8 cellular contexts compared by ENCODE assay signal in genomic region chr6:36984581-36985383, GRCh38. TPM values are rescaled to one million over a fixed set of nuclear protein-coding genes. Genes with fewer than 3 reads are reported as not detected.
DNase-seq lines count a peak whose midpoint lies in the region; ATAC-seq and TF ChIP-seq lines count a peak whose summit lies in the region.

No MANE protein-coding gene starts in this region.

- in situ Hi-C loops in IMR-90 (cut with MboI; ENCODE audit: low sequenced_read_pairs) = loop anchor here (10.0 kb wide), 1 partner anchor 100 kb away; the partner anchor contains the start of gene C6orf89

- H2BK5ac ChIP-seq in IMR-90 (ENCODE audit: low read depth, low read length, poor library complexity, severe bottlenecking) = peak overlapping the region; percentile 77

- no peak for TF ChIP-seq RAD21 in IMR-90 (IDR thresholded peaks at IDR 0.05; ENCODE audit: low read length)

- H2BK15ac ChIP-seq in IMR-90 (ENCODE audit: low read depth, low read length) = peak overlapping the region; percentile 68; the same call in 1 of the 3 replicates

- H2BK20ac ChIP-seq in IMR-90 (ENCODE audit: low read depth, low read length) = no peak overlapping the region

- peak overlapping the region; percentile 73 for H3K18ac ChIP-seq in IMR-90 (ENCODE audit: low read depth, low read length)

- H3K14ac ChIP-seq in IMR-90 (replicated peaks; ENCODE audit: low read depth, low read length) = peak overlapping the region; percentile 99

- H3K79me1 ChIP-seq in IMR-90 (ENCODE audit: low read depth in 1 of 2, low read length in 2 of 2) = peaks cover 9 to 61% of the 10 kb centered on the region in 2 experiments; a peak in 3 of 4 replicates

- peak overlapping the region; percentile 84 for H3K56ac ChIP-seq in IMR-90 (ENCODE audit: extremely low read depth, insufficient read depth, low read length)

- H3K4me3 Mint-ChIP-seq in activated CD4-positive, alpha-beta T cell treated with anti-CD3 and anti-CD28 coated beads for 36 hours = no peak overlapping the region

- H3K36me3 Mint-ChIP-seq in activated CD4-positive, alpha-beta T cell treated with anti-CD3 and anti-CD28 coated beads for 36 hours (ENCODE audit: low read depth) = peaks cover 11% of the 10 kb centered on the region

- H3K4me3 ChIP-seq in BLaER1 (peak overlapping the region; percentile 99), IMR-90 (ENCODE audit: insufficient read depth, low read depth, low read length) (peak overlapping the region; percentile 97), mucosa of descending colon (peak overlapping the region; percentile 99)
- H3K4me3 ChIP-seq in effector memory CD4-positive, alpha-beta T cell (ENCODE audit: insufficient read depth, low read depth, low read length, poor library complexity, severe bottlenecking) = peak overlapping the region; percentile 95

- peaks cover 28% of the 10 kb centered on the region for H3K9me1 ChIP-seq in IMR-90 (ENCODE audit: insufficient read depth, low read length)

- peak overlapping the region; percentile 50 for H4K5ac ChIP-seq in IMR-90 (ENCODE audit: low read depth, low read length)

- peak overlapping the region; percentile 87 for H4K91ac ChIP-seq in IMR-90 (ENCODE audit: insufficient read depth, low read depth, low read length)

- no peaks in the 10 kb centered on the region for H3K9me3 Mint-ChIP-seq in activated CD4-positive, alpha-beta T cell treated with anti-CD3 and anti-CD28 coated beads for 36 hours (ENCODE audit: low read depth)

- H3K27ac ChIP-seq in BLaER1 (peak overlapping the region; percentile 99), IMR-90 (ENCODE audit: insufficient read depth, low read length) (peak overlapping the region; percentile 98)
- H3K27ac ChIP-seq in effector memory CD4-positive, alpha-beta T cell (ENCODE audit: insufficient read depth, low read length, poor library complexity, severe bottlenecking) = peak overlapping the region; percentile 96

- dilution Hi-C loops in IMR-90 (cut with HindIII; ENCODE audit: low sequenced_read_pairs, unreplicated experiment) = no loop called here

- 5% methylated on average over 18 of the region's 19 CpGs; no CpG with 5 or more reads in 1 of the 2 experiments for WGBS in IMR-90 (ENCODE audit: extremely low coverage in 2 of 2, insufficient read length in 1 of 2), 2 experiments

- peak; percentile 86 for TF ChIP-seq POLR2A in IMR-90 (IDR thresholded peaks at IDR 0.05; ENCODE audit: low read depth, low read length)

- H3K27me3 ChIP-seq in BLaER1 (no peaks in the 10 kb centered on the region), IMR-90 (ENCODE audit: control insufficient read depth, insufficient read depth, low read length) (no peaks in the 10 kb centered on the region)
- H3K27me3 ChIP-seq in effector memory CD4-positive, alpha-beta T cell (replicated peaks; ENCODE audit: control insufficient read depth, insufficient read depth, low read length, poor library complexity, severe bottlenecking) = no peaks in the 10 kb centered on the region

- ATAC-seq in IMR-90 (ENCODE audit: low read depth) (peak; percentile 42), mucosa of descending colon (no peak)
- peak; percentile 48 for ATAC-seq in activated CD4-positive, alpha-beta T cell treated with anti-CD3 and anti-CD28 coated beads for 36 hours

- POLR2A ChIA-PET in IMR-90 (lab: Charles Lee; ENCODE audit: unreplicated experiment) = interaction anchor here (0.5 kb wide), 1 partner anchor 81 kb away, joined by 3 read pairs; no protein-coding TSS in a partner anchor
- POLR2A ChIA-PET in activated CD4-positive, alpha-beta T cell treated with anti-CD3 and anti-CD28 coated beads for 36 hours (lab: Charles Lee) = interaction anchor here (0.6 to 1.4 kb wide), 4 partner anchors 14 to 185 kb away, joined by 3 to 4 read pairs (median 3); partner anchors contain the start of gene PIM1

- H3K4me1 ChIP-seq in BLaER1 = peaks cover 58% of the 10 kb centered on the region
- peaks cover 18% of the 10 kb centered on the region for H3K4me1 ChIP-seq in IMR-90 (ENCODE audit: control insufficient read depth, insufficient read depth, low read length)
- H3K4me1 ChIP-seq in effector memory CD4-positive, alpha-beta T cell (ENCODE audit: control insufficient read depth, insufficient read depth, low read length, poor library complexity, severe bottlenecking) = peaks cover 34% of the 10 kb centered on the region
- peaks cover 23% of the 10 kb centered on the region for H3K4me1 ChIP-seq in mucosa of descending colon (ENCODE audit: low read depth)

- H3K27ac Mint-ChIP-seq in activated CD4-positive, alpha-beta T cell treated with anti-CD3 and anti-CD28 coated beads for 36 hours = no peak overlapping the region

- H3K4me1 Mint-ChIP-seq in activated CD4-positive, alpha-beta T cell treated with anti-CD3 and anti-CD28 coated beads for 36 hours = peaks cover 27% of the 10 kb centered on the region

- H3K9ac ChIP-seq in BLaER1 (peak overlapping the region; percentile 96), IMR-90 (ENCODE audit: low read depth, low read length) (peak overlapping the region; percentile 100)

- peak; percentile 87 for DNase-seq in IMR-90
- peak; percentile 84 for DNase-seq in activated CD4-positive, alpha-beta T cell treated with anti-CD3 and anti-CD28 coated beads for 36 hours
- DNase-seq in effector memory CD4-positive, alpha-beta T cell = peak; percentile 46 to 60 (median 50)
- peak in 1 of 3 donors; percentile 53 for DNase-seq in mucosa of descending colon
- peak; percentile 52 for DNase-seq in stimulated activated naive CD4-positive, alpha-beta T cell treated with Interleukin-2 at 50 U/mL for 16 hours (lab: John Stamatoyannopoulos, UW)
- DNase-seq in SHP77 (lab: John Stamatoyannopoulos, UW) = no peak
- DNase-seq in GM19238 (ENCODE audit: insufficient read length, low spot score) = no peak

- peak overlapping the region; percentile 100 for H2AK9ac ChIP-seq in IMR-90 (replicated peaks; ENCODE audit: low read depth, low read length, poor library complexity)

- H3K27me3 Mint-ChIP-seq in activated CD4-positive, alpha-beta T cell treated with anti-CD3 and anti-CD28 coated beads for 36 hours = no peaks in the 10 kb centered on the region

- CTCF ChIA-PET in IMR-90 (lab: Yijun Ruan, JAX) = no interaction called here
- CTCF ChIA-PET in activated CD4-positive, alpha-beta T cell treated with anti-CD3 and anti-CD28 coated beads for 36 hours (lab: Charles Lee) = interaction anchor here (0.7 to 1.4 kb wide), 3 partner anchors 37 to 110 kb away, joined by 3 to 4 read pairs (median 4); no protein-coding TSS in a partner anchor

- peak overlapping the region; percentile 80 to 81 for H4K8ac ChIP-seq in IMR-90 (ENCODE audit: low read depth in 2 of 2, low read length in 2 of 2)

- H2AK5ac ChIP-seq in IMR-90 (ENCODE audit: low read depth, low read length) = peak overlapping the region; percentile 99

- intact Hi-C loops in IMR-90 (cut with micrococcal nuclease) (no loop called here), mucosa of descending colon (cut with DNase I, micrococcal nuclease) (loop anchor here in 1 of 2 donors (10.0 kb wide), 1 partner anchor 100 kb away; the partner anchor contains the start of gene C6orf89)
- intact Hi-C loops in activated CD4-positive, alpha-beta T cell treated with anti-CD3 and anti-CD28 coated beads for 36 hours (cut with DNase I, micrococcal nuclease) = loop anchor here in 1 of 2 experiments (5.0 kb wide), 1 partner anchor 1062 kb away; the partner anchor contains the start of gene SRPK1

- H3K9me3 ChIP-seq in BLaER1 = no peaks in the 10 kb centered on the region
- H3K9me3 ChIP-seq in IMR-90 (ENCODE audit: control insufficient read depth, insufficient read depth, low read length) = no peaks in the 10 kb centered on the region
- no peaks in the 10 kb centered on the region for H3K9me3 ChIP-seq in effector memory CD4-positive, alpha-beta T cell (ENCODE audit: control insufficient read depth, low read length)
- H3K9me3 ChIP-seq in mucosa of descending colon = no peaks in the 10 kb centered on the region

- H4K20me1 ChIP-seq in BLaER1 (peaks cover 54% of the 10 kb centered on the region), IMR-90 (ENCODE audit: insufficient read depth, low read length) (peaks cover 56% of the 10 kb centered on the region)

- H3K36me3 ChIP-seq in BLaER1 = peaks cover 29% of the 10 kb centered on the region
- peaks cover 9% of the 10 kb centered on the region for H3K36me3 ChIP-seq in IMR-90 (ENCODE audit: control insufficient read depth, insufficient read depth, low read length)
- H3K36me3 ChIP-seq in effector memory CD4-positive, alpha-beta T cell (ENCODE audit: control insufficient read depth, insufficient read depth, low read length) = peaks cover 2% of the 10 kb centered on the region
- no peaks in the 10 kb centered on the region for H3K36me3 ChIP-seq in mucosa of descending colon (ENCODE audit: low read depth)

- peak overlapping the region; percentile 93 for H3K23ac ChIP-seq in IMR-90 (ENCODE audit: low read depth, low read length)

- H2BK120ac ChIP-seq in IMR-90 (ENCODE audit: low read depth, low read length) = peak overlapping the region; percentile 20; the same call in 1 of the 2 replicates

- H3K4ac ChIP-seq in IMR-90 (ENCODE audit: low read depth, low read length) = peak overlapping the region; percentile 99

- H2AFZ ChIP-seq in IMR-90 (replicated peaks; ENCODE audit: low read length, poor library complexity) = peak overlapping the region; percentile 74

- H3K4me2 ChIP-seq in BLaER1 = peak overlapping the region; percentile 96
- H3K4me2 ChIP-seq in IMR-90 (ENCODE audit: low read depth, low read length) = peak overlapping the region; percentile 99

- BruUV-seq in IMR-90 (replicated peaks; lab: Mats Ljungman, UMichigan) = no TSS peak

- TF ChIP-seq CTCF in IMR-90 (conservative IDR thresholded peaks at IDR 0.05; ENCODE audit: low read depth, low read length) = no peak
- no peak for TF ChIP-seq CTCF in mucosa of descending colon (IDR thresholded peaks at IDR 0.05)

RNA-seq across cellular contexts. Expression of gene MTCH1, which starts 1.2 kb away (rescaled TPM):
- total RNA-seq in IMR-90 (2012; rRNA removed) = 249 and 263 TPM in 2 replicates
- 210 and 215 TPM in 2 replicates for polyA plus RNA-seq in IMR-90 (2012; rRNA removed)
- polyA plus RNA-seq in IMR-90 (2012; cell fraction: cytosol; rRNA removed) = 227 and 248 TPM in 2 replicates
- polyA plus RNA-seq in IMR-90 (2012; cell fraction: nucleus; rRNA removed; ENCODE audit: low replicate concordance) = 253 and 276 TPM in 2 replicates
- total RNA-seq in activated CD4-positive, alpha-beta T cell treated with anti-CD3 and anti-CD28 coated beads for 36 hours = 10 to 100 TPM; 72.9 to 92.9 TPM
- total RNA-seq in mucosa of descending colon = 100 to 1,000 TPM; 153 to 186 (median 157) TPM

RNA-seq across cellular contexts. Expression of gene FGD2, which starts 20.7 kb away (rescaled TPM):
- not detected in 2 replicates for total RNA-seq in IMR-90 (2012; rRNA removed)
- 0.07 TPM in 1 of 2 replicates, not detected in the other for polyA plus RNA-seq in IMR-90 (2012; rRNA removed)
- polyA plus RNA-seq in IMR-90 (2012; cell fraction: cytosol; rRNA removed) = not detected in 2 replicates
- polyA plus RNA-seq in IMR-90 (2012; cell fraction: nucleus; rRNA removed; ENCODE audit: low replicate concordance) = 0.08 and 0.11 TPM in 2 replicates
- total RNA-seq in activated CD4-positive, alpha-beta T cell treated with anti-CD3 and anti-CD28 coated beads for 36 hours = under 1 TPM; 0.50 to 0.63 TPM
- total RNA-seq in mucosa of descending colon = 10 to 100 TPM in 2 of 3 donors, 1 to 10 TPM in 1; 6.9 to 18.3 (median 14.1) TPM

RNA-seq across cellular contexts. Expression of gene PI16, which starts 30.2 kb away (rescaled TPM):
- total RNA-seq in IMR-90 (2012; rRNA removed) (under 0.01 TPM in 1 of 2 replicates, not detected in the other), mucosa of descending colon (1 to 10 TPM in 2 of 3 donors, under 1 TPM in 1; 0.46 to 6.1 (median 3.9) TPM)
- polyA plus RNA-seq in IMR-90 (2012; rRNA removed) = 0.20 and 0.21 TPM in 2 replicates
- 0.13 and 0.53 TPM in 2 replicates for polyA plus RNA-seq in IMR-90 (2012; cell fraction: cytosol; rRNA removed)
- polyA plus RNA-seq in IMR-90 (2012; cell fraction: nucleus; rRNA removed; ENCODE audit: low replicate concordance) = 0.28 and 0.29 TPM in 2 replicates
- 1 to 10 TPM in 1 of 2 experiments, under 1 TPM in 1; 0.96 to 1.9 TPM for total RNA-seq in activated CD4-positive, alpha-beta T cell treated with anti-CD3 and anti-CD28 coated beads for 36 hours

Comparison
In these comparisons a context has a peak if more than half of its experiments do, and no peak if none do; other contexts are left out.
1. DNase-seq: peak in IMR-90 (single experiment), activated CD4-positive, alpha-beta T cell treated with anti-CD3 and anti-CD28 coated beads for 36 hours (single experiment), effector memory CD4-positive, alpha-beta T cell (3 of 3) and stimulated activated naive CD4-positive, alpha-beta T cell treated with Interleukin-2 at 50 U/mL for 16 hours (single experiment); none in SHP77 (0 of 2) and GM19238 (single experiment).
2. Peak in every context shown above with its lines, with median percentiles within 50 percentile points of each other: H3K27ac ChIP-seq and H3K4me3 ChIP-seq.